ENCODE assay signal across 12 cellular contexts in the genomic region with DNA sequence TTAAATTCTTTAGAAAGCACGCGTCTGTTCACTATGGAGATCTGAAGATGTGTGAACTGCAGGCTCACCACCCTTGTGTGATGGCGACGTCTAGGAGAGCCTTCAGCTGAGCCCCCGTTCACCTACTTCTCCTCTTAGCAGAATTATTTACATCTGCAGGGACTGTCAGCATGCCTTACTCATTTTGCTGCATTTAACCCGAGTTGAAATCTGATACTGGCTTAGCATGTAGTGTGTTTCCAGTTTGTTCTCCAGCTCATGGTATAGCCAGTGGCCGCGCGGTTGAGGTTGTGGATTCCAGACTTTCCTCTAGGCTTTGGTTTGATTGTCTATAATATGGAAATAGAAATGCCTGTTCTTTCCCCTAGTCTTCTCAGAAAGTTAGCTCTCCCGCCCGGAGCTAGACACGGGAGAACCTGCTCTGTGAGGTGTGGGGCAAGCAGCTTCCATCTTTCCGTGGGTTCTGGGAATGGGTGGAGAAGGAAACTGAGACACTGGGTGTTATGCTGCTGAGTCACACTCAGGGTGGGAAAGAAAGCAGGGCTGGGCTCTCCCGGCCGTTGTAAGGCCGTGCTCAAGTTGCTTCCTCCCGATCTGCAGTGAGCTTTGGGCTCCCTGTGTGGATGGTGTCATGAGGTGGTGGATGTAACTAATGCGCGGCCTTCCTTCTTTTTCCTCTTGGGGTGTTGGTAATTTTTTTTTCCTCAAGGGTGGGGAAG.
DNase-seq lines count a peak whose midpoint lies in the region; ATAC-seq and TF ChIP-seq lines count a peak whose summit lies in the region.
"Had no signal": no experiment of that assay in that cellular context is flagged by ENCODE, and none has a peak within 500 bp of the region (broad histone marks: within the 10 kb centered on the region; RNA-seq: fewer than 3 reads in every experiment).

No MANE protein-coding gene starts in this region.

- peaks cover 6% of the 10 kb centered on the region for H3K79me2 ChIP-seq in HCT116 (ENCODE audit: insufficient read depth, low read length)

- H2AFZ ChIP-seq in HCT116 (ENCODE audit: low read depth, low read length, poor library complexity, severe bottlenecking) = no peak overlapping the region

- no peak overlapping the region for H3K9ac ChIP-seq in HCT116 (ENCODE audit: low read length)

- H3K36me3 ChIP-seq in HCT116 (ENCODE audit: control insufficient read depth in 1 of 2, insufficient read depth in 2 of 2, low read length in 2 of 2) = no peaks in the 10 kb centered on the region
- no peaks in the 10 kb centered on the region for H3K36me3 ChIP-seq in brain microvascular endothelial cell (replicated peaks)
- H3K36me3 ChIP-seq in spleen = peaks cover 0 to 9% (median 0%) of the 10 kb centered on the region in 6 donors
- H3K36me3 ChIP-seq in psoas muscle (ENCODE audit: insufficient read depth in 1 of 2, low read depth in 1 of 2) = no peaks in the 10 kb centered on the region

- WGBS in spleen, 5 donors = 54 to 79% (median 58%) methylated on average over 19 of the region's 19 CpGs
- 57 to 66% (median 64%) methylated on average over 19 of the region's 19 CpGs for WGBS in psoas muscle, 3 donors

- no peaks in the 10 kb centered on the region for H3K9me2 ChIP-seq in HCT116 (ENCODE audit: insufficient read depth)

- TF ChIP-seq RAD21 in HCT116 (IDR thresholded peaks at IDR 0.05; ENCODE audit: low read depth) = no peak

- no peak for TF ChIP-seq POLR2A in HCT116 (IDR thresholded peaks at IDR 0.05; ENCODE audit: borderline replicate concordance, extremely low read depth, insufficient read depth, insufficient read length)
- no peak for TF ChIP-seq POLR2A in spleen (IDR thresholded peaks at IDR 0.05)

- RAD21 ChIA-PET in HCT116 (lab: Charles Lee; ENCODE audit: low non-redundant PET in 1 of 2, low total read pairs in 2 of 2, uncharacterized antibody in 2 of 2, unreplicated experiment in 2 of 2) = no interaction called here

- peak; percentile 33; the same call in 1 of the 2 replicates for ATAC-seq in HCT116
- ATAC-seq in psoas muscle = no peak
- no peak for ATAC-seq in HG02678 (IDR thresholded peaks at IDR 0.05; ENCODE audit: unreplicated experiment)
- no peak for ATAC-seq in HG02588 (IDR thresholded peaks at IDR 0.05; ENCODE audit: unreplicated experiment)
- no peak for ATAC-seq in HG03175 (IDR thresholded peaks at IDR 0.05; ENCODE audit: unreplicated experiment)
- ATAC-seq: activated T-cell treated with anti-CD3 and anti-CD28 coated beads, Interleukin-2, amount 50 U/mL, for 4 hours had no signal

- intact Hi-C loops in HCT116 (cut with micrococcal nuclease) = no loop called here
- intact Hi-C loops in spleen (cut with DNase I; ENCODE audit: low total_unique reads) = no loop called here
- intact Hi-C loops in psoas muscle (cut with DNase I) = no loop called here

- peak overlapping the region; percentile 35 for H3K4me2 ChIP-seq in HCT116 (ENCODE audit: low read length)

- POLR2A ChIA-PET in HCT116 (lab: Charles Lee) = interaction anchor here (0.9 kb wide), 1 partner anchor 11 kb away, joined by 3 read pairs; no protein-coding TSS in a partner anchor

- DNase-seq in HCT116 (ENCODE audit: low read depth, low spot score) (no peak), brain microvascular endothelial cell (peak; percentile 77), iris pigment epithelial cell (ENCODE audit: low read depth) (peak; percentile 92), spleen (no peak), psoas muscle (no peak)
- DNase-seq: activated T-cell treated with anti-CD3 and anti-CD28 coated beads, Interleukin-2, amount 50 U/mL, for 4 hours; NCI-H2171; stimulated activated naive CD4-positive, alpha-beta T cell; SW 1271 had no signal

- H3K27me3 ChIP-seq in HCT116 (ENCODE audit: insufficient read depth, low read length) = no peaks in the 10 kb centered on the region
- H3K27me3 ChIP-seq in brain microvascular endothelial cell (replicated peaks) = no peaks in the 10 kb centered on the region
- H3K27me3 ChIP-seq in spleen (replicated peaks in 1 of 7) = no peaks in the 10 kb centered on the region
- H3K27me3 ChIP-seq in psoas muscle (ENCODE audit: insufficient read depth in 3 of 3, low read length in 2 of 3) = peaks cover 0 to 23% (median 2%) of the 10 kb centered on the region in 3 donors

- H3K27ac ChIP-seq in HCT116 (ENCODE audit: low read depth, low read length) (no peak overlapping the region), brain microvascular endothelial cell (peak overlapping the region; percentile 83), spleen (peak overlapping the region; percentile 61 to 89 (median 81)), psoas muscle (no peak overlapping the region)

- H3K9me3 ChIP-seq in HCT116 (ENCODE audit: control insufficient read depth in 1 of 2, insufficient read depth in 1 of 2, low read depth in 1 of 2, low read length in 2 of 2) (no peaks in the 10 kb centered on the region), spleen (no peaks in the 10 kb centered on the region), psoas muscle (no peaks in the 10 kb centered on the region)

- no peaks in the 10 kb centered on the region for H4K20me1 ChIP-seq in HCT116 (ENCODE audit: insufficient read depth)

- in situ Hi-C loops in brain microvascular endothelial cell (cut with HindIII; ENCODE audit: low pct_ligation_motif_present, low sequenced_read_pairs) = no loop called here

- H3K4me3 ChIP-seq in HCT116 (replicated peaks in 1 of 2; ENCODE audit: low read depth in 1 of 2, low read length in 2 of 2) (no peak overlapping the region), brain microvascular endothelial cell (ENCODE audit: low read depth, low read length) (no peak overlapping the region), spleen (peak overlapping the region in 4 of 8 donors; percentile 5 to 19 (median 12)), psoas muscle (no peak overlapping the region)

- H3K4me1 ChIP-seq in HCT116 (ENCODE audit: control insufficient read depth in 1 of 2, insufficient read depth in 2 of 2, low read length in 2 of 2) (peaks cover 4 to 21% of the 10 kb centered on the region in 2 experiments; a peak in 3 of 4 replicates), spleen (peaks cover 15 to 98% (median 62%) of the 10 kb centered on the region in 6 donors), psoas muscle (peaks cover 3% of the 10 kb centered on the region)

- CTCF ChIA-PET in HCT116 (lab: Charles Lee) = no interaction called here

- no TSS peak for BruUV-seq in HCT116 (replicated peaks; lab: Mats Ljungman, UMichigan)

- no peak for TF ChIP-seq CTCF in HCT116 (IDR thresholded peaks at IDR 0.05 in 2 of 3, conservative IDR thresholded peaks at IDR 0.05 in 1 of 3; ENCODE audit: borderline replicate concordance in 1 of 3, insufficient read depth in 1 of 3, low read depth in 2 of 3, low read length in 2 of 3)
- TF ChIP-seq CTCF in brain microvascular endothelial cell (IDR thresholded peaks at IDR 0.05; ENCODE audit: low read depth, low read length, missing control alignments) = no peak
- no peak for TF ChIP-seq CTCF in spleen (IDR thresholded peaks at IDR 0.05 in 8 of 11, conservative IDR thresholded peaks at IDR 0.05 in 3 of 11)
- TF ChIP-seq CTCF in psoas muscle (IDR thresholded peaks at IDR 0.05) = no peak

TF ChIP-seq in HCT116, 20 proteins besides CTCF, POLR2A, EP300 and RAD21:
- TF ChIP-seq SRF (IDR thresholded peaks at IDR 0.05; ENCODE audit: low read depth) (no peak), YY1 (IDR thresholded peaks at IDR 0.05; ENCODE audit: extremely low read depth, insufficient replicate concordance, low read depth, low read length) (no peak), ZNF274 (IDR thresholded peaks at IDR 0.05; ENCODE audit: low read depth, low read length) (no peak), FOSL1 (IDR thresholded peaks at IDR 0.05; ENCODE audit: low read depth) (no peak), SP1 (IDR thresholded peaks at IDR 0.05; ENCODE audit: low read depth) (no peak), CEBPB (IDR thresholded peaks at IDR 0.05; ENCODE audit: low read depth) (no peak), POLR2AphosphoS5 (IDR thresholded peaks at IDR 0.05; ENCODE audit: low read depth, low read length) (no peak)
- TF ChIP-seq, protein P1, sequence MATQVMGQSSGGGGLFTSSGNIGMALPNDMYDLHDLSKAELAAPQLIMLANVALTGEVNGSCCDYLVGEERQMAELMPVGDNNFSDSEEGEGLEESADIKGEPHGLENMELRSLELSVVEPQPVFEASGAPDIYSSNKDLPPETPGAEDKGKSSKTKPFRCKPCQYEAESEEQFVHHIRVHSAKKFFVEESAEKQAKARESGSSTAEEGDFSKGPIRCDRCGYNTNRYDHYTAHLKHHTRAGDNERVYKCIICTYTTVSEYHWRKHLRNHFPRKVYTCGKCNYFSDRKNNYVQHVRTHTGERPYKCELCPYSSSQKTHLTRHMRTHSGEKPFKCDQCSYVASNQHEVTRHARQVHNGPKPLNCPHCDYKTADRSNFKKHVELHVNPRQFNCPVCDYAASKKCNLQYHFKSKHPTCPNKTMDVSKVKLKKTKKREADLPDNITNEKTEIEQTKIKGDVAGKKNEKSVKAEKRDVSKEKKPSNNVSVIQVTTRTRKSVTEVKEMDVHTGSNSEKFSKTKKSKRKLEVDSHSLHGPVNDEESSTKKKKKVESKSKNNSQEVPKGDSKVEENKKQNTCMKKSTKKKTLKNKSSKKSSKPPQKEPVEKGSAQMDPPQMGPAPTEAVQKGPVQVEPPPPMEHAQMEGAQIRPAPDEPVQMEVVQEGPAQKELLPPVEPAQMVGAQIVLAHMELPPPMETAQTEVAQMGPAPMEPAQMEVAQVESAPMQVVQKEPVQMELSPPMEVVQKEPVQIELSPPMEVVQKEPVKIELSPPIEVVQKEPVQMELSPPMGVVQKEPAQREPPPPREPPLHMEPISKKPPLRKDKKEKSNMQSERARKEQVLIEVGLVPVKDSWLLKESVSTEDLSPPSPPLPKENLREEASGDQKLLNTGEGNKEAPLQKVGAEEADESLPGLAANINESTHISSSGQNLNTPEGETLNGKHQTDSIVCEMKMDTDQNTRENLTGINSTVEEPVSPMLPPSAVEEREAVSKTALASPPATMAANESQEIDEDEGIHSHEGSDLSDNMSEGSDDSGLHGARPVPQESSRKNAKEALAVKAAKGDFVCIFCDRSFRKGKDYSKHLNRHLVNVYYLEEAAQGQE (IDR thresholded peaks at IDR 0.05; ENCODE audit: low read depth) = no peak
- TF ChIP-seq, protein P2, sequence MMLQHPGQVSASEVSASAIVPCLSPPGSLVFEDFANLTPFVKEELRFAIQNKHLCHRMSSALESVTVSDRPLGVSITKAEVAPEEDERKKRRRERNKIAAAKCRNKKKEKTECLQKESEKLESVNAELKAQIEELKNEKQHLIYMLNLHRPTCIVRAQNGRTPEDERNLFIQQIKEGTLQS (IDR thresholded peaks at IDR 0.05) = no peak
- TF ChIP-seq, protein P3, sequence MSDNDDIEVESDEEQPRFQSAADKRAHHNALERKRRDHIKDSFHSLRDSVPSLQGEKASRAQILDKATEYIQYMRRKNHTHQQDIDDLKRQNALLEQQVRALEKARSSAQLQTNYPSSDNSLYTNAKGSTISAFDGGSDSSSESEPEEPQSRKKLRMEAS (IDR thresholded peaks at IDR 0.05) = no peak

Comparison
In these comparisons a context has a peak if more than half of its experiments do, and no peak if none do; other contexts are left out.
1. DNase-seq: peak in brain microvascular endothelial cell (single experiment) and iris pigment epithelial cell (single experiment); none in HCT116 (single experiment), spleen (single experiment) and psoas muscle (0 of 2).
2. H3K27ac ChIP-seq: peak in brain microvascular endothelial cell (single experiment) and spleen (8 of 8); none in HCT116 (single experiment) and psoas muscle (single experiment).